Comparison of ENCODE assay signal across 22 cellular contexts in genomic region chr9:18834740-18835361, GRCh38.
A peak's percentile ranks its signal among the peaks of the same experiment; 100 is the strongest.
DNase-seq lines count a peak whose midpoint lies in the region; ATAC-seq, FAIRE-seq and TF ChIP-seq lines count a peak whose summit lies in the region.
"Had no signal": no experiment of that assay in that cellular context is flagged by ENCODE, and none has a peak within 500 bp of the region (broad histone marks: within the 10 kb centered on the region; RNA-seq: fewer than 3 reads in every experiment).

No MANE protein-coding gene starts in this region.

- no peak for TF ChIP-seq CTCF in mucosa of descending colon (IDR thresholded peaks at IDR 0.05)

- TF ChIP-seq POLR2A in H54 (IDR thresholded peaks at IDR 0.05; ENCODE audit: low read depth, low read length) = no peak

- no peak for DNase-seq in activated naive CD8-positive, alpha-beta T cell treated with anti-CD3 and anti-CD28 coated beads, Interleukin-2, amount 50 U/mL, for 24 hours
- DNase-seq in H54 (ENCODE audit: insufficient read length, low spot score) (no peak), SIG-M5 (lab: John Stamatoyannopoulos, UW) (no peak), mucosa of descending colon (no peak)
- DNase-seq: activated CD4-positive, alpha-beta T cell treated with anti-CD3 and anti-CD28 coated beads, Interleukin-2, amount 10 ng/mL, durations not matched to agents 7 days and 5 days; body of pancreas; CD4-positive, CD25-positive, alpha-beta regulatory T cell; DMS53; left ventricle myocardium inferior; NCI-H2081 treated with DMSO at 0.1 percent for 48 hours; NCI-H524 treated with DMSO at 0.1 percent for 48 hours; PC-9 had no signal

- intact Hi-C loops in mucosa of descending colon (cut with DNase I, micrococcal nuclease) = no loop called here

- ATAC-seq in GM18511 (IDR thresholded peaks at IDR 0.05; ENCODE audit: unreplicated experiment) = peak; percentile 67
- ATAC-seq in GM19438 (IDR thresholded peaks at IDR 0.05; ENCODE audit: low read depth, unreplicated experiment) = peak; percentile 76
- peak; percentile 70 for ATAC-seq in HG02798 (IDR thresholded peaks at IDR 0.05; ENCODE audit: poor library complexity, unreplicated experiment)
- ATAC-seq in HG03378 (IDR thresholded peaks at IDR 0.05; ENCODE audit: unreplicated experiment) = peak; percentile 95
- no peak for ATAC-seq in activated naive CD8-positive, alpha-beta T cell treated with anti-CD3 and anti-CD28 coated beads, Interleukin-2, amount 50 U/mL, for 24 hours
- no peak for ATAC-seq in mucosa of descending colon
- ATAC-seq: body of pancreas, HCT116, sciatic nerve had no signal

- H3K9me3 ChIP-seq in mucosa of descending colon = no peaks in the 10 kb centered on the region
- H3K9me3 ChIP-seq: body of pancreas, left ventricle myocardium inferior had no signal

- H3K4me3 Mint-ChIP-seq in activated naive CD8-positive, alpha-beta T cell treated with anti-CD3 and anti-CD28 coated beads, Interleukin-2, amount 50 U/mL, for 24 hours = no peak overlapping the region
- H3K4me3 Mint-ChIP-seq: activated CD4-positive, alpha-beta T cell treated with anti-CD3 and anti-CD28 coated beads, Interleukin-2, amount 10 ng/mL, durations not matched to agents 7 days and 5 days; activated naive CD4-positive, alpha-beta T cell treated with anti-CD3 and anti-CD28 coated beads, Interleukin-2, amount 50 U/mL, for 24 hours; CD4-positive, CD25-positive, alpha-beta regulatory T cell; dendritic cell treated with granulocyte-macrophage colony-stimulating factor and Interleukin-4, amounts not matched to agents 40 ng/mL and 50 ng/mL, for 4 days; IgD-negative memory B cell had no signal

- H3K4me1 ChIP-seq in mucosa of descending colon (ENCODE audit: low read depth) = no peaks in the 10 kb centered on the region
- H3K4me1 ChIP-seq: body of pancreas, left ventricle myocardium inferior had no signal

- H3K4me3 ChIP-seq in mucosa of descending colon = no peak overlapping the region
- H3K4me3 ChIP-seq: body of pancreas, left ventricle myocardium inferior, PC-9 had no signal

- H3K36me3 Mint-ChIP-seq in activated naive CD8-positive, alpha-beta T cell treated with anti-CD3 and anti-CD28 coated beads, Interleukin-2, amount 50 U/mL, for 24 hours (ENCODE audit: low read depth) = no peaks in the 10 kb centered on the region
- H3K36me3 Mint-ChIP-seq: activated naive CD4-positive, alpha-beta T cell treated with anti-CD3 and anti-CD28 coated beads, Interleukin-2, amount 50 U/mL, for 24 hours; CD4-positive, CD25-positive, alpha-beta regulatory T cell; IgD-negative memory B cell had no signal

- no peaks in the 10 kb centered on the region for H3K27me3 Mint-ChIP-seq in activated naive CD8-positive, alpha-beta T cell treated with anti-CD3 and anti-CD28 coated beads, Interleukin-2, amount 50 U/mL, for 24 hours
- H3K27me3 Mint-ChIP-seq: activated naive CD4-positive, alpha-beta T cell treated with anti-CD3 and anti-CD28 coated beads, Interleukin-2, amount 50 U/mL, for 24 hours; CD4-positive, CD25-positive, alpha-beta regulatory T cell; dendritic cell treated with granulocyte-macrophage colony-stimulating factor and Interleukin-4, amounts not matched to agents 40 ng/mL and 50 ng/mL, for 4 days; IgD-negative memory B cell had no signal

- no peak overlapping the region for H3K27ac Mint-ChIP-seq in activated naive CD8-positive, alpha-beta T cell treated with anti-CD3 and anti-CD28 coated beads, Interleukin-2, amount 50 U/mL, for 24 hours
- H3K27ac Mint-ChIP-seq: activated CD4-positive, alpha-beta T cell treated with anti-CD3 and anti-CD28 coated beads, Interleukin-2, amount 10 ng/mL, durations not matched to agents 7 days and 5 days; activated naive CD4-positive, alpha-beta T cell treated with anti-CD3 and anti-CD28 coated beads, Interleukin-2, amount 50 U/mL, for 24 hours; CD4-positive, CD25-positive, alpha-beta regulatory T cell; dendritic cell treated with granulocyte-macrophage colony-stimulating factor and Interleukin-4, amounts not matched to agents 40 ng/mL and 50 ng/mL, for 4 days; IgD-negative memory B cell had no signal

- H3K9me3 Mint-ChIP-seq in activated naive CD8-positive, alpha-beta T cell treated with anti-CD3 and anti-CD28 coated beads, Interleukin-2, amount 50 U/mL, for 24 hours = no peaks in the 10 kb centered on the region
- H3K9me3 Mint-ChIP-seq: activated CD4-positive, alpha-beta T cell treated with anti-CD3 and anti-CD28 coated beads, Interleukin-2, amount 10 ng/mL, durations not matched to agents 7 days and 5 days; activated naive CD4-positive, alpha-beta T cell treated with anti-CD3 and anti-CD28 coated beads, Interleukin-2, amount 50 U/mL, for 24 hours; dendritic cell treated with granulocyte-macrophage colony-stimulating factor and Interleukin-4, amounts not matched to agents 40 ng/mL and 50 ng/mL, for 4 days had no signal

- no peaks in the 10 kb centered on the region for H3K4me1 Mint-ChIP-seq in activated naive CD8-positive, alpha-beta T cell treated with anti-CD3 and anti-CD28 coated beads, Interleukin-2, amount 50 U/mL, for 24 hours
- H3K4me1 Mint-ChIP-seq: activated CD4-positive, alpha-beta T cell treated with anti-CD3 and anti-CD28 coated beads, Interleukin-2, amount 10 ng/mL, durations not matched to agents 7 days and 5 days; activated naive CD4-positive, alpha-beta T cell treated with anti-CD3 and anti-CD28 coated beads, Interleukin-2, amount 50 U/mL, for 24 hours; CD4-positive, CD25-positive, alpha-beta regulatory T cell; IgD-negative memory B cell had no signal

- no peaks in the 10 kb centered on the region for H3K36me3 ChIP-seq in mucosa of descending colon (ENCODE audit: low read depth)
- H3K36me3 ChIP-seq: left ventricle myocardium inferior had no signal

- no peak for FAIRE-seq in H54 (lab: Jason Lieb, UNC)
- FAIRE-seq: TTC549 had no signal

Comparison
In these comparisons a context has a peak if more than half of its experiments do, and no peak if none do; other contexts are left out.
1. ATAC-seq: peak in GM18511 (single experiment), GM19438 (single experiment), HG02798 (single experiment) and HG03378 (single experiment); none in activated naive CD8-positive, alpha-beta T cell treated with anti-CD3 and anti-CD28 coated beads, Interleukin-2, amount 50 U/mL, for 24 hours (single experiment) and mucosa of descending colon (single experiment).